12 cellular contexts compared by ENCODE assay signal in the genomic region with DNA sequence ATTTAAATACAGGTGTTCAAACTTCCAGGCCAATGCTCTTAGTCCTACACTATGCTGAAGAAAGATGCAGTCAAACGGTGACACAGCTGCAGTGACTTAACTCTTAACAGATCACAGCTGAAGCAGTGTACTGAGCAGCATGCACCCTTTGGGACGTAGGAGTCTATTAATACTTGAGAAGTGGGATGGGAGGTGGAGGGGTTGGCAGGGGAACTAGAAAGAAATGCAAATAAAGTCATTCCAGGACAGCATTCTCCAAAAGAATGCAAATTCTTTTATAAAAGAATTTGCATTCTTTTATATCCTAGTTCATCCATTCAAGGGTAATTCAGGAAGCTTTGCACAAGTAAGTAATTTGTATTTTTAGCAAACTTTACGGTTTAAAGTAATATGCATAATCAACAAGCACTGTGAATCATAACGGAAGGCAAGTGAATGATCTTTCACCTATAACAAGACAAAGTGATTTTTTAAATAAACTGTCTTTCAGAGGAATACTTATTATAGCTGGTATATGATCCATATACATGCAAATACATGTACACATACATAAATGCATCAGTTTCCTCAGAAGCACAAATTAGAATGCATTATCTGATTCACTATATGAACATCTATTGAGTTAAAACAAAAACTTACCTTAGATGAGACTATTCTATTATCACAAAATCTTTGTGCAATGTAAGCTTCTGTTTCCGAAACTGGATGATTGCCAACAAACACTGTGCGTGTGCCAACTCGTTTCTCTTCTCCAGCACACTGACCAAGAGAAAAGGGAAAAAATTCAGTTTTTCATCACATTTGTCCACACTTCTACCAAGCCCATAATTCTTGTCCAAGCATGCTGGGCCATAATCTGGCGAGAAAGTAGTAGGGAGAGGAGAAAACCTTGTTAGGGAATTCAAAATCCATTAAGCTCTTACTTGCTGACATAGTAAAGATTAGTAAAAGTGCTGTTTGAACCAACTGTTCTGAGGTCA.
DNase-seq lines count a peak whose midpoint lies in the region; ATAC-seq and TF ChIP-seq lines count a peak whose summit lies in the region.
"Had no signal": no experiment of that assay in that cellular context is flagged by ENCODE, and none has a peak within 500 bp of the region (broad histone marks: within the 10 kb centered on the region; RNA-seq: fewer than 3 reads in every experiment).

No MANE protein-coding gene starts in this region.

- H3K27ac Mint-ChIP-seq in GM23338, result no peak overlapping the region
- H3K27ac Mint-ChIP-seq: T-helper 2 cell treated with Interferon-gamma antibody and Interleukin-4, amounts not matched to agents 5 μg/mL and 100 μg/mL, for 36 hours had no signal

- H3K4ac ChIP-seq in trophoblast cell (ENCODE audit: low read depth, low read length), result no peak overlapping the region

- H2BK120ac ChIP-seq in trophoblast cell (ENCODE audit: insufficient read depth, low read length, poor library complexity), result no peak overlapping the region

- H3K4me1 Mint-ChIP-seq in GM23338, result peaks cover 53% of the 10 kb centered on the region

- no peaks in the 10 kb centered on the region for H4K20me1 ChIP-seq in GM23338 (replicated peaks; ENCODE audit: insufficient read depth)

- H4K8ac ChIP-seq in trophoblast cell (ENCODE audit: low read depth, low read length), result no peak overlapping the region

- intact Hi-C loops in adrenal gland (cut with DNase I), result no loop called here
- intact Hi-C loops in mucosa of descending colon (cut with DNase I, micrococcal nuclease), result no loop called here

- H3K27me3 ChIP-seq in GM23338 (ENCODE audit: insufficient read depth) (no peaks in the 10 kb centered on the region), adrenal gland (no peaks in the 10 kb centered on the region), trophoblast cell (ENCODE audit: insufficient read depth, low read length) (no peaks in the 10 kb centered on the region)

- no peak overlapping the region for H3K14ac ChIP-seq in trophoblast cell (ENCODE audit: low read length)

- H4K12ac ChIP-seq in trophoblast cell (ENCODE audit: low read depth, low read length), result no peak overlapping the region

- TF ChIP-seq CTCF in GM23338 (conservative IDR thresholded peaks at IDR 0.05; ENCODE audit: low read depth in 2 of 2), result no peak
- no peak for TF ChIP-seq CTCF in adrenal gland (IDR thresholded peaks at IDR 0.05)
- TF ChIP-seq CTCF in mucosa of descending colon (IDR thresholded peaks at IDR 0.05), result no peak

- no peak overlapping the region for H3K4me3 Mint-ChIP-seq in GM23338
- H3K4me3 Mint-ChIP-seq: T-helper 2 cell treated with Interferon-gamma antibody and Interleukin-4, amounts not matched to agents 5 μg/mL and 100 μg/mL, for 36 hours had no signal

- no peaks in the 10 kb centered on the region for H3K27me3 Mint-ChIP-seq in GM23338 (ENCODE audit: insufficient read depth, low read depth, poor library complexity)

- H3K23ac ChIP-seq in trophoblast cell (ENCODE audit: low read length), result no peak overlapping the region

- peaks cover 3% of the 10 kb centered on the region; the same call in 1 of the 3 replicates for H3K36me3 Mint-ChIP-seq in GM23338 (ENCODE audit: low read depth)

- H3K27ac ChIP-seq in GM23338 (ENCODE audit: low read depth), result 0 out of 2 replicates have a peak overlapping the region, but pooled peaks have one; percentile 11
- no peak overlapping the region for H3K27ac ChIP-seq in adrenal gland
- no peak overlapping the region for H3K27ac ChIP-seq in trophoblast cell (ENCODE audit: low read depth, low read length)

- H3K4me3 ChIP-seq in GM23338 (no peak overlapping the region), adrenal gland (no peak overlapping the region), trophoblast cell (ENCODE audit: low read depth, low read length) (no peak overlapping the region), mucosa of descending colon (no peak overlapping the region)

- H4K91ac ChIP-seq in trophoblast cell (ENCODE audit: low read depth, low read length), result no peak overlapping the region

- H2AFZ ChIP-seq in GM23338 (no peak overlapping the region), trophoblast cell (ENCODE audit: insufficient read depth, low read length, poor library complexity) (no peak overlapping the region)

- H3K36me3 ChIP-seq in GM23338 (ENCODE audit: insufficient read depth) (no peaks in the 10 kb centered on the region), adrenal gland (replicated peaks in 1 of 2) (no peaks in the 10 kb centered on the region), trophoblast cell (ENCODE audit: control insufficient read depth in 1 of 2, insufficient read depth in 2 of 2, low read length in 2 of 2) (peaks cover 0 to 2% of the 10 kb centered on the region in 2 experiments), mucosa of descending colon (ENCODE audit: low read depth) (no peaks in the 10 kb centered on the region)

- H3K79me1 ChIP-seq in trophoblast cell (ENCODE audit: low read length), result no peaks in the 10 kb centered on the region

- H2AK5ac ChIP-seq in trophoblast cell (ENCODE audit: low read length), result no peak overlapping the region

- no peaks in the 10 kb centered on the region for H3K9me3 ChIP-seq in adrenal gland (replicated peaks in 1 of 3)
- H3K9me3 ChIP-seq in trophoblast cell (ENCODE audit: insufficient read depth, low read depth, low read length), result no peaks in the 10 kb centered on the region
- no peaks in the 10 kb centered on the region for H3K9me3 ChIP-seq in mucosa of descending colon

- ATAC-seq in GM23338, result peak; percentile 40; the same call in 1 of the 3 replicates
- ATAC-seq in GM19023 (IDR thresholded peaks at IDR 0.05; ENCODE audit: unreplicated experiment), result no peak
- ATAC-seq in mucosa of descending colon, result no peak

- no peaks in the 10 kb centered on the region for H3F3A ChIP-seq in GM23338 (replicated peaks; ENCODE audit: low read depth)

- H3K4me2 ChIP-seq in GM23338, result peak overlapping the region; percentile 19; the same call in 1 of the 2 replicates
- H3K4me2 ChIP-seq in trophoblast cell (ENCODE audit: low read length), result no peak overlapping the region

- DNase-seq in AG08396 (ENCODE audit: low spot score) (peak; percentile 36), GM23338 (ENCODE audit: low spot score) (no peak), adrenal gland (peak in 5 of 7 donors; percentile 13 to 57 (median 37)), iris pigment epithelial cell (ENCODE audit: low read depth) (peak; percentile 51), trophoblast cell (no peak), mucosa of descending colon (no peak)
- DNase-seq in stimulated activated naive CD4-positive, alpha-beta T cell treated with Interleukin-2 at 50 U/mL for 16 hours (lab: John Stamatoyannopoulos, UW), result no peak
- DNase-seq: cortex of kidney, DMS153, NCI-H2227 treated with DMSO at 0.1 percent for 48 hours had no signal

- WGBS in adrenal gland, 4 donors, result 38 to 49% (median 43%) methylated on average over 8 of the region's 8 CpGs
- WGBS in trophoblast cell (ENCODE audit: extremely low coverage, insufficient coverage, insufficient read length), result no CpG with 5 or more reads among the region's 8 CpGs

- no peak overlapping the region for H2BK12ac ChIP-seq in trophoblast cell (ENCODE audit: low read length)

- no peaks in the 10 kb centered on the region for H3K9me3 Mint-ChIP-seq in GM23338
- H3K9me3 Mint-ChIP-seq: T-helper 2 cell treated with Interferon-gamma antibody and Interleukin-4, amounts not matched to agents 5 μg/mL and 100 μg/mL, for 36 hours had no signal

- TF ChIP-seq POLR2A in adrenal gland (IDR thresholded peaks at IDR 0.05), result no peak

- no peak overlapping the region for H3K18ac ChIP-seq in trophoblast cell (ENCODE audit: low read length)

- no peak overlapping the region for H3K9ac ChIP-seq in trophoblast cell (ENCODE audit: low read length)

- no peak overlapping the region for H2BK5ac ChIP-seq in trophoblast cell (ENCODE audit: low read depth, low read length, poor library complexity)

- H3K9me2 ChIP-seq in GM23338 (ENCODE audit: insufficient read depth), result no peaks in the 10 kb centered on the region

- H3K79me2 ChIP-seq in GM23338 (replicated peaks; ENCODE audit: insufficient read depth) (peaks cover 53% of the 10 kb centered on the region), trophoblast cell (ENCODE audit: control insufficient read depth, insufficient read depth, low read length, poor library complexity) (no peaks in the 10 kb centered on the region)

- peaks cover 60% of the 10 kb centered on the region for H3K4me1 ChIP-seq in GM23338 (ENCODE audit: insufficient read depth)
- peaks cover 0 to 12% of the 10 kb centered on the region in 2 donors for H3K4me1 ChIP-seq in adrenal gland (replicated peaks in 1 of 2)
- H3K4me1 ChIP-seq in trophoblast cell (ENCODE audit: control insufficient read depth in 1 of 2, insufficient read depth in 2 of 2, low read length in 2 of 2), result no peaks in the 10 kb centered on the region
- no peaks in the 10 kb centered on the region for H3K4me1 ChIP-seq in mucosa of descending colon (ENCODE audit: low read depth)

TF ChIP-seq in GM23338, 12 proteins besides CTCF, POLR2A, EP300 and RAD21 (continues in another document):
- no peak for TF ChIP-seq JUNB (IDR thresholded peaks at IDR 0.05; ENCODE audit: unreplicated experiment)
- no peak for TF ChIP-seq ZNF114 (CRISPR knock-in tag; IDR thresholded peaks at IDR 0.05)
- TF ChIP-seq POLR2AphosphoS5 (IDR thresholded peaks at IDR 0.05; ENCODE audit: low read depth), result no peak
- TF ChIP-seq EZH2phosphoT487 (IDR thresholded peaks at IDR 0.05; ENCODE audit: unreplicated experiment), result no peak
- no peak for TF ChIP-seq ZNF331 (CRISPR knock-in tag; IDR thresholded peaks at IDR 0.05; ENCODE audit: low read depth)
- no peak for TF ChIP-seq NANOG (IDR thresholded peaks at IDR 0.05; ENCODE audit: borderline replicate concordance)

Comparison
In these comparisons a context has a peak if more than half of its experiments do, and no peak if none do; other contexts are left out.
1. DNase-seq: peak in AG08396 (single experiment), adrenal gland (5 of 7) and iris pigment epithelial cell (single experiment); none in GM23338 (single experiment), stimulated activated naive CD4-positive, alpha-beta T cell treated with Interleukin-2 at 50 U/mL for 16 hours (single experiment), trophoblast cell (0 of 2) and mucosa of descending colon (0 of 3).